ENCODE assay signal across 1 cellular context in the genomic region with DNA sequence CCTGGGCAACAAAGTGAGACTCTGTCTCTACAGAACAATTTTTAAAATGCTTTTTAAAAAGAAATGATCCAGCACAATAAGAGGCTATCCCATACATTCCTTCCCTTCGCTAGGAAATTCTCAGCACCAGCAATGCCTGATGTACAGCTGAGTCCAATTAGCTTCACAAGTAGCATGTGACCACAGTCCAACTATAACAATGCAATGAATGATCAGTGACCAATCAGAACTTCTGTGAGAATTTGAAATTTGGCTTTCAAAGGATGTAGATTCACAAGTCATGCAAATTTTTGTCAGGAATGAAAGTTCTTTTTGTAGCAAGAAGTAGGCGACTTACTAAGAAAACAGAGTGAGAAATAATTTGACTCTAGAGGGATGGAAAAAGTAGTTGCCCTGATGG.
TF ChIP-seq lines count a peak whose summit lies in the region.

No MANE protein-coding gene starts in this region.

TF ChIP-seq in IMR-90, 13 proteins besides CTCF, POLR2A, EP300 and RAD21:
- TF ChIP-seq, protein P1, sequence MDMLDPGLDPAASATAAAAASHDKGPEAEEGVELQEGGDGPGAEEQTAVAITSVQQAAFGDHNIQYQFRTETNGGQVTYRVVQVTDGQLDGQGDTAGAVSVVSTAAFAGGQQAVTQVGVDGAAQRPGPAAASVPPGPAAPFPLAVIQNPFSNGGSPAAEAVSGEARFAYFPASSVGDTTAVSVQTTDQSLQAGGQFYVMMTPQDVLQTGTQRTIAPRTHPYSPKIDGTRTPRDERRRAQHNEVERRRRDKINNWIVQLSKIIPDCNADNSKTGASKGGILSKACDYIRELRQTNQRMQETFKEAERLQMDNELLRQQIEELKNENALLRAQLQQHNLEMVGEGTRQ (IDR thresholded peaks at IDR 0.05; ENCODE audit: low read depth, low read length), result no peak
- TF ChIP-seq MXI1 (IDR thresholded peaks at IDR 0.05; ENCODE audit: borderline replicate concordance, low read depth, low read length), result no peak
- TF ChIP-seq RCOR1 (IDR thresholded peaks at IDR 0.05; ENCODE audit: insufficient replicate concordance, low read length), result no peak
- TF ChIP-seq, protein P2, sequence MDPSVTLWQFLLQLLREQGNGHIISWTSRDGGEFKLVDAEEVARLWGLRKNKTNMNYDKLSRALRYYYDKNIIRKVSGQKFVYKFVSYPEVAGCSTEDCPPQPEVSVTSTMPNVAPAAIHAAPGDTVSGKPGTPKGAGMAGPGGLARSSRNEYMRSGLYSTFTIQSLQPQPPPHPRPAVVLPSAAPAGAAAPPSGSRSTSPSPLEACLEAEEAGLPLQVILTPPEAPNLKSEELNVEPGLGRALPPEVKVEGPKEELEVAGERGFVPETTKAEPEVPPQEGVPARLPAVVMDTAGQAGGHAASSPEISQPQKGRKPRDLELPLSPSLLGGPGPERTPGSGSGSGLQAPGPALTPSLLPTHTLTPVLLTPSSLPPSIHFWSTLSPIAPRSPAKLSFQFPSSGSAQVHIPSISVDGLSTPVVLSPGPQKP (IDR thresholded peaks at IDR 0.05; ENCODE audit: borderline replicate concordance, low read depth, low read length), result no peak
- TF ChIP-seq RFX5 (IDR thresholded peaks at IDR 0.05; ENCODE audit: low read depth, low read length), result no peak
- TF ChIP-seq MAFK (IDR thresholded peaks at IDR 0.05; ENCODE audit: low read depth, low read length), result no peak
- TF ChIP-seq CHD1 (IDR thresholded peaks at IDR 0.05; ENCODE audit: low read depth, low read length), result no peak
- no peak for TF ChIP-seq SMC3 (IDR thresholded peaks at IDR 0.05; ENCODE audit: low read depth, low read length)
- no peak for TF ChIP-seq CEBPB (IDR thresholded peaks at IDR 0.05; ENCODE audit: low read depth, low read length)
